In the genomic region with DNA sequence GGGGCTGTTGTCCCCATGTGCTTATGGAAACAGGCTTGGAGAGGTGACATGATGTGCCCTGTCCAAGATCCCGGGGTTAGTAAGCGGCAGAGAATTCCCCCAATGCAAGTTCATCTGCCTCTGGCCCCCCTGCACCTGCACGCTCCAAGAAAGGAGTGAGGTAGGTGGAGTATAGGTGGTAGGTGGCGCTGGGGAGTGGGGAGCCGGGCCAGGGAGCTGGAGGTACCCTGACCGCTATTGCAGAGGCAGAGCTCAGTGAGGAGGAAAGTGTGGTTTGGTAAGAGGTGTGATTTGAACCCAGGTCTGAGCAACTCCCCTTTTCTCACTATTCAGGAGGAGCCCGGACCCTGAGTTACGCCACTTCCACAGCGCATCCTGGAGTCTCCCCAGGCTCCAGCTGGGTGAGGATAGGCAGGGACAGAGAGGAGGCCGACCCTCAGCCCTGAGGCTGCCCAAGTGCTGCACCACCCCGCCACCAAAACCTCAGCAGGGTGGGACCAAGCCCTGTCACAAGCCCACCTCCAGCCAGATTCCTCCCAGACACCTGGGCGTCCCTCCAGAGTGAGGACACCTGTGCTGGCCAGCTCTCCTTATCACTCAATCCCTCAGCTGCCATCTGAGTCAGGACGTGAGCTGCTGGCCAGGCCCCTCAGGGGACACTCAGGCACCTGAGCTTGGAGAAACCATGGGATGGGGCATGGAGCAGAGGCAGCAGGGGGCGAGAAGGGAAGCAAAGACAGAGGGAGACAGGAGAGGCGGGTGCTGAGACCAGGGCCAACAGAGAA, we compare ENCODE assay signal across 2 cellular contexts.
TF ChIP-seq lines count a peak whose summit lies in the region.

No MANE protein-coding gene starts in this region.

TF ChIP-seq in GM23338, 12 proteins besides CTCF, POLR2A, EP300 and RAD21:
- TF ChIP-seq JUNB (IDR thresholded peaks at IDR 0.05; ENCODE audit: unreplicated experiment): no peak
- no peak for TF ChIP-seq EZH2 (IDR thresholded peaks at IDR 0.05; ENCODE audit: low read depth, unreplicated experiment)
- TF ChIP-seq, protein P1, sequence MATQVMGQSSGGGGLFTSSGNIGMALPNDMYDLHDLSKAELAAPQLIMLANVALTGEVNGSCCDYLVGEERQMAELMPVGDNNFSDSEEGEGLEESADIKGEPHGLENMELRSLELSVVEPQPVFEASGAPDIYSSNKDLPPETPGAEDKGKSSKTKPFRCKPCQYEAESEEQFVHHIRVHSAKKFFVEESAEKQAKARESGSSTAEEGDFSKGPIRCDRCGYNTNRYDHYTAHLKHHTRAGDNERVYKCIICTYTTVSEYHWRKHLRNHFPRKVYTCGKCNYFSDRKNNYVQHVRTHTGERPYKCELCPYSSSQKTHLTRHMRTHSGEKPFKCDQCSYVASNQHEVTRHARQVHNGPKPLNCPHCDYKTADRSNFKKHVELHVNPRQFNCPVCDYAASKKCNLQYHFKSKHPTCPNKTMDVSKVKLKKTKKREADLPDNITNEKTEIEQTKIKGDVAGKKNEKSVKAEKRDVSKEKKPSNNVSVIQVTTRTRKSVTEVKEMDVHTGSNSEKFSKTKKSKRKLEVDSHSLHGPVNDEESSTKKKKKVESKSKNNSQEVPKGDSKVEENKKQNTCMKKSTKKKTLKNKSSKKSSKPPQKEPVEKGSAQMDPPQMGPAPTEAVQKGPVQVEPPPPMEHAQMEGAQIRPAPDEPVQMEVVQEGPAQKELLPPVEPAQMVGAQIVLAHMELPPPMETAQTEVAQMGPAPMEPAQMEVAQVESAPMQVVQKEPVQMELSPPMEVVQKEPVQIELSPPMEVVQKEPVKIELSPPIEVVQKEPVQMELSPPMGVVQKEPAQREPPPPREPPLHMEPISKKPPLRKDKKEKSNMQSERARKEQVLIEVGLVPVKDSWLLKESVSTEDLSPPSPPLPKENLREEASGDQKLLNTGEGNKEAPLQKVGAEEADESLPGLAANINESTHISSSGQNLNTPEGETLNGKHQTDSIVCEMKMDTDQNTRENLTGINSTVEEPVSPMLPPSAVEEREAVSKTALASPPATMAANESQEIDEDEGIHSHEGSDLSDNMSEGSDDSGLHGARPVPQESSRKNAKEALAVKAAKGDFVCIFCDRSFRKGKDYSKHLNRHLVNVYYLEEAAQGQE (IDR thresholded peaks at IDR 0.05; ENCODE audit: unreplicated experiment): no peak
- TF ChIP-seq CREB1 (CRISPR knock-in tag; IDR thresholded peaks at IDR 0.05; ENCODE audit: low read depth): no peak
- TF ChIP-seq, protein P2, sequence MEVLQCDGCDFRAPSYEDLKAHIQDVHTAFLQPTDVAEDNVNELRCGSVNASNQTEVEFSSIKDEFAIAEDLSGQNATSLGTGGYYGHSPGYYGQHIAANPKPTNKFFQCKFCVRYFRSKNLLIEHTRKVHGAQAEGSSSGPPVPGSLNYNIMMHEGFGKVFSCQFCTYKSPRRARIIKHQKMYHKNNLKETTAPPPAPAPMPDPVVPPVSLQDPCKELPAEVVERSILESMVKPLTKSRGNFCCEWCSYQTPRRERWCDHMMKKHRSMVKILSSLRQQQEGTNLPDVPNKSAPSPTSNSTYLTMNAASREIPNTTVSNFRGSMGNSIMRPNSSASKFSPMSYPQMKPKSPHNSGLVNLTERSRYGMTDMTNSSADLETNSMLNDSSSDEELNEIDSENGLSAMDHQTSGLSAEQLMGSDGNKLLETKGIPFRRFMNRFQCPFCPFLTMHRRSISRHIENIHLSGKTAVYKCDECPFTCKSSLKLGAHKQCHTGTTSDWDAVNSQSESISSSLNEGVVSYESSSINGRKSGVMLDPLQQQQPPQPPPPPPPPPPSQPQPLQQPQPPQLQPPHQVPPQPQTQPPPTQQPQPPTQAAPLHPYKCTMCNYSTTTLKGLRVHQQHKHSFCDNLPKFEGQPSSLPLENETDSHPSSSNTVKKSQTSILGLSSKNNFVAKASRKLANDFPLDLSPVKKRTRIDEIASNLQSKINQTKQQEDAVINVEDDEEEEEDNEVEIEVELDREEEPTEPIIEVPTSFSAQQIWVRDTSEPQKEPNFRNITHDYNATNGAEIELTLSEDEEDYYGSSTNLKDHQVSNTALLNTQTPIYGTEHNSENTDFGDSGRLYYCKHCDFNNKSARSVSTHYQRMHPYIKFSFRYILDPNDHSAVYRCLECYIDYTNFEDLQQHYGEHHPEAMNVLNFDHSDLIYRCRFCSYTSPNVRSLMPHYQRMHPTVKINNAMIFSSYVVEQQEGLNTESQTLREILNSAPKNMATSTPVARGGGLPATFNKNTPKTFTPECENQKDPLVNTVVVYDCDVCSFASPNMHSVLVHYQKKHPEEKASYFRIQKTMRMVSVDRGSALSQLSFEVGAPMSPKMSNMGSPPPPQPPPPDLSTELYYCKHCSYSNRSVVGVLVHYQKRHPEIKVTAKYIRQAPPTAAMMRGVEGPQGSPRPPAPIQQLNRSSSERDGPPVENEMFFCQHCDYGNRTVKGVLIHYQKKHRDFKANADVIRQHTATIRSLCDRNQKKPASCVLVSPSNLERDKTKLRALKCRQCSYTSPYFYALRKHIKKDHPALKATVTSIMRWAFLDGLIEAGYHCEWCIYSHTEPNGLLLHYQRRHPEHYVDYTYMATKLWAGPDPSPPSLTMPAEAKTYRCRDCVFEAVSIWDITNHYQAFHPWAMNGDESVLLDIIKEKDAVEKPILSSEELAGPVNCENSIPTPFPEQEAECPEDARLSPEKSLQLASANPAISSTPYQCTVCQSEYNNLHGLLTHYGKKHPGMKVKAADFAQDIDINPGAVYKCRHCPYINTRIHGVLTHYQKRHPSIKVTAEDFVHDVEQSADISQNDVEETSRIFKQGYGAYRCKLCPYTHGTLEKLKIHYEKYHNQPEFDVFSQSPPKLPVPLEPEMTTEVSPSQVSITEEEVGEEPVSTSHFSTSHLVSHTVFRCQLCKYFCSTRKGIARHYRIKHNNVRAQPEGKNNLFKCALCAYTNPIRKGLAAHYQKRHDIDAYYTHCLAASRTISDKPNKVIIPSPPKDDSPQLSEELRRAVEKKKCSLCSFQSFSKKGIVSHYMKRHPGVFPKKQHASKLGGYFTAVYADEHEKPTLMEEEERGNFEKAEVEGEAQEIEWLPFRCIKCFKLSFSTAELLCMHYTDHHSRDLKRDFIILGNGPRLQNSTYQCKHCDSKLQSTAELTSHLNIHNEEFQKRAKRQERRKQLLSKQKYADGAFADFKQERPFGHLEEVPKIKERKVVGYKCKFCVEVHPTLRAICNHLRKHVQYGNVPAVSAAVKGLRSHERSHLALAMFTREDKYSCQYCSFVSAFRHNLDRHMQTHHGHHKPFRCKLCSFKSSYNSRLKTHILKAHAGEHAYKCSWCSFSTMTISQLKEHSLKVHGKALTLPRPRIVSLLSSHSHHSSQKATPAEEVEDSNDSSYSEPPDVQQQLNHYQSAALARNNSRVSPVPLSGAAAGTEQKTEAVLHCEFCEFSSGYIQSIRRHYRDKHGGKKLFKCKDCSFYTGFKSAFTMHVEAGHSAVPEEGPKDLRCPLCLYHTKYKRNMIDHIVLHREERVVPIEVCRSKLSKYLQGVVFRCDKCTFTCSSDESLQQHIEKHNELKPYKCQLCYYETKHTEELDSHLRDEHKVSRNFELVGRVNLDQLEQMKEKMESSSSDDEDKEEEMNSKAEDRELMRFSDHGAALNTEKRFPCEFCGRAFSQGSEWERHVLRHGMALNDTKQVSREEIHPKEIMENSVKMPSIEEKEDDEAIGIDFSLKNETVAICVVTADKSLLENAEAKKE (CRISPR knock-in tag; IDR thresholded peaks at IDR 0.05): no peak
- no peak for TF ChIP-seq NANOG (IDR thresholded peaks at IDR 0.05; ENCODE audit: borderline replicate concordance)
- no peak for TF ChIP-seq STAT1 (IDR thresholded peaks at IDR 0.05; ENCODE audit: unreplicated experiment)
- no peak for TF ChIP-seq ZNF331 (CRISPR knock-in tag; IDR thresholded peaks at IDR 0.05; ENCODE audit: low read depth)
- no peak for TF ChIP-seq POLR2AphosphoS5 (IDR thresholded peaks at IDR 0.05; ENCODE audit: low read depth)
TF ChIP-seq in GM23338: peak in this region for 0.

TF ChIP-seq in liver, 16 proteins besides CTCF, POLR2A, EP300 and RAD21:
- TF ChIP-seq FOXA2 (IDR thresholded peaks at IDR 0.05): no peak
- no peak for TF ChIP-seq NR2F2 (IDR thresholded peaks at IDR 0.05)
- no peak for TF ChIP-seq YY1 (IDR thresholded peaks at IDR 0.05)
- TF ChIP-seq EGR1 (IDR thresholded peaks at IDR 0.05; ENCODE audit: low read depth in 2 of 2): no peak
- TF ChIP-seq, protein P1 (IDR thresholded peaks at IDR 0.05): no peak
- TF ChIP-seq SP1 (IDR thresholded peaks at IDR 0.05): no peak
- TF ChIP-seq GABPA (IDR thresholded peaks at IDR 0.05 in 1 of 2, conservative IDR thresholded peaks at IDR 0.05 in 1 of 2): no peak
- TF ChIP-seq FOXA1 (IDR thresholded peaks at IDR 0.05): no peak
- TF ChIP-seq TAF1 (conservative IDR thresholded peaks at IDR 0.05): no peak
- TF ChIP-seq HNF4A (conservative IDR thresholded peaks at IDR 0.05): no peak
- TF ChIP-seq RXRA (IDR thresholded peaks at IDR 0.05): no peak
- TF ChIP-seq JUND (IDR thresholded peaks at IDR 0.05): no peak
- TF ChIP-seq, protein P3, sequence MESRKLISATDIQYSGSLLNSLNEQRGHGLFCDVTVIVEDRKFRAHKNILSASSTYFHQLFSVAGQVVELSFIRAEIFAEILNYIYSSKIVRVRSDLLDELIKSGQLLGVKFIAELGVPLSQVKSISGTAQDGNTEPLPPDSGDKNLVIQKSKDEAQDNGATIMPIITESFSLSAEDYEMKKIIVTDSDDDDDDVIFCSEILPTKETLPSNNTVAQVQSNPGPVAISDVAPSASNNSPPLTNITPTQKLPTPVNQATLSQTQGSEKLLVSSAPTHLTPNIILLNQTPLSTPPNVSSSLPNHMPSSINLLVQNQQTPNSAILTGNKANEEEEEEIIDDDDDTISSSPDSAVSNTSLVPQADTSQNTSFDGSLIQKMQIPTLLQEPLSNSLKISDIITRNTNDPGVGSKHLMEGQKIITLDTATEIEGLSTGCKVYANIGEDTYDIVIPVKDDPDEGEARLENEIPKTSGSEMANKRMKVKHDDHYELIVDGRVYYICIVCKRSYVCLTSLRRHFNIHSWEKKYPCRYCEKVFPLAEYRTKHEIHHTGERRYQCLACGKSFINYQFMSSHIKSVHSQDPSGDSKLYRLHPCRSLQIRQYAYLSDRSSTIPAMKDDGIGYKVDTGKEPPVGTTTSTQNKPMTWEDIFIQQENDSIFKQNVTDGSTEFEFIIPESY (IDR thresholded peaks at IDR 0.05): no peak
- TF ChIP-seq, protein P4, sequence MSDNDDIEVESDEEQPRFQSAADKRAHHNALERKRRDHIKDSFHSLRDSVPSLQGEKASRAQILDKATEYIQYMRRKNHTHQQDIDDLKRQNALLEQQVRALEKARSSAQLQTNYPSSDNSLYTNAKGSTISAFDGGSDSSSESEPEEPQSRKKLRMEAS (IDR thresholded peaks at IDR 0.05): no peak
- no peak for TF ChIP-seq HNF4G (IDR thresholded peaks at IDR 0.05)
